ENCODE assay signal across 1 cellular context in the genomic region with DNA sequence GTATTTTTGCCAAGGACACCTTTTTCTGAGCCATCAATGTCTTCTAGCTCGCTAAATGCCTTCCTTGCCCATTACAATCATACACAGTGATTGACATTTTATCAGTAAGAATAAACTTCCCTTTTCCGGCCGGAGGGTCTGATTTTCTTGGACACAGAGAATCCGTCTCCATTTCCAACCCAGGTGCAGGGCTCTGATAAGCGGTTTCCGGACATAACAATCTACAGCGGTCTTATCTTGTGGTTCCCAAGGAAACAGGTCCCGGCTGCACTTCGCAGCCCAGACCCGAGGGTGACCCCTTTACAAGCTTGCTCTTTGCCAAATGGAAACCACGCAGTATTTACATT.
TF ChIP-seq lines count a peak whose summit lies in the region.

No MANE protein-coding gene starts in this region.

TF ChIP-seq in IMR-90, 13 proteins besides CTCF, POLR2A, EP300 and RAD21 (continued from another document):
- no peak for TF ChIP-seq RFX5 (IDR thresholded peaks at IDR 0.05; ENCODE audit: low read depth, low read length)
- no peak for TF ChIP-seq MAFK (IDR thresholded peaks at IDR 0.05; ENCODE audit: low read depth, low read length)
- no peak for TF ChIP-seq CHD1 (IDR thresholded peaks at IDR 0.05; ENCODE audit: low read depth, low read length)
- no peak for TF ChIP-seq CEBPB (IDR thresholded peaks at IDR 0.05; ENCODE audit: low read depth, low read length)
- 0 out of 2 replicates have a peak, but pooled peaks have one; percentile 7 for TF ChIP-seq MXI1 (IDR thresholded peaks at IDR 0.05; ENCODE audit: borderline replicate concordance, low read depth, low read length)
- TF ChIP-seq, protein P1, sequence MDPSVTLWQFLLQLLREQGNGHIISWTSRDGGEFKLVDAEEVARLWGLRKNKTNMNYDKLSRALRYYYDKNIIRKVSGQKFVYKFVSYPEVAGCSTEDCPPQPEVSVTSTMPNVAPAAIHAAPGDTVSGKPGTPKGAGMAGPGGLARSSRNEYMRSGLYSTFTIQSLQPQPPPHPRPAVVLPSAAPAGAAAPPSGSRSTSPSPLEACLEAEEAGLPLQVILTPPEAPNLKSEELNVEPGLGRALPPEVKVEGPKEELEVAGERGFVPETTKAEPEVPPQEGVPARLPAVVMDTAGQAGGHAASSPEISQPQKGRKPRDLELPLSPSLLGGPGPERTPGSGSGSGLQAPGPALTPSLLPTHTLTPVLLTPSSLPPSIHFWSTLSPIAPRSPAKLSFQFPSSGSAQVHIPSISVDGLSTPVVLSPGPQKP (IDR thresholded peaks at IDR 0.05; ENCODE audit: borderline replicate concordance, low read depth, low read length) = no peak
